8 cellular contexts compared by ENCODE assay signal in the genomic region with DNA sequence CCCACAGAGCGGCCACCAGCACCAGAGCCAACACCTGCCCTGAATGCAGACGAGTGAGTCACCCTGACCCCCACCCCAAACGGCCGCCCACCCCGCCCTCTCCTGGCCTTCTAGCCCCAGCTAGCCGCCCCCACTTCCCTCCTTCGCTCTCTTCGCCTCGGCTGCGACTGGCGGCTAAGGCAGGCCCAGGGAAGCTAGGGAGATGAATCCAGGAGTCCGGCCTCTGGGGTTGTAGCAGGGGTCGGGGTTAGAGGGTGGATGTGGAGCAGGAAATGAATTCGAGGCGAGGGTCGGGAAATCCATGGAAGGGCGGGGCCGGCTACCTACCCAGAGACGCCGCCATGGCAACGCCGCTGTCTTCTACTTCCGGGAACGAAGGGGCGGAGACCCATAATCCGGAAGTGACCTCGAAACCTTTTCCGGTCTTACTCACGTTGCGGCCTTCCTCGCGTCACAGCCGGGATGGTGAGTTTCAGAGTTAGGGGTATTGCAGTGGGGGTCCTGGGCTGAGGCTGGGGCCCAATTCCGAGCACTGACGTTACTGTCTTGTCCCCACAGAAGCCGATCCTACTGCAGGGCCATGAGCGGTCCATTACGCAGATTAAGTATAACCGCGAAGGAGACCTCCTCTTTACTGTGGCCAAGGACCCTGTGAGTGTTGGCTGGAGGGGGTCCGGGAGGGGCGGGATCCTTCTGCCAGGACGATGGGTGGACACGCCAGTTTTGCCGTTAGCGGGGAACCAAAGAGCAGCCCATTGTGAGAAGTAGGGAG.
DNase-seq lines count a peak whose midpoint lies in the region; ATAC-seq, FAIRE-seq and TF ChIP-seq lines count a peak whose summit lies in the region.

A gene (plus strand): TSS at position 428 of the 772 bp plus-strand sequence. CDS start 35 bp downstream, at position 463.
A gene (minus strand): TSS at position 374 of the 772 bp plus-strand sequence. CDS start 31 bp downstream, at position 343.

- FAIRE-seq in islet of Langerhans (lab: Jason Lieb, UNC) = peak; percentile 68

- ATAC-seq in HG03196 (IDR thresholded peaks at IDR 0.05; ENCODE audit: unreplicated experiment) = peak; percentile 83

- CTCF ChIA-PET in AG04449 (lab: Yijun Ruan, JAX) = interaction anchor here (1.0 kb wide), 1 partner anchor 114 kb away, joined by 4 read pairs; a partner anchor contains a TSS

- no peak for DNase-seq in AG04449 (ENCODE audit: low read depth, low spot score)
- peak; percentile 78 to 90 for DNase-seq in NCI-H446 (lab: John Stamatoyannopoulos, UW)
- DNase-seq in activated CD4-positive, CD25-positive, alpha-beta regulatory T cell treated with anti-CD3 and anti-CD28 coated beads, Interleukin-2, amount 50 U/mL, for 72 hours = peak; percentile 86
- DNase-seq in cerebellar cortex (ENCODE audit: low spot score) = peak; percentile 97
- peak; percentile 85 for DNase-seq in stimulated activated CD4-positive, alpha-beta T cell treated with anti-CD3 and anti-CD28 coated beads, Interleukin-12 subunit alpha, Interleukin-12 subunit beta, amount 100 ng/mL, for 4 hours

- in situ Hi-C loops in GM18951 (cut with MboI; ENCODE audit: low sequenced_read_pairs, unreplicated experiment) = no loop called here

- peak; percentile 77 for TF ChIP-seq POLR2A in GM18951 (IDR thresholded peaks at IDR 0.05; ENCODE audit: extremely low read depth, insufficient read depth, insufficient read length)

- POLR2A ChIA-PET in AG04449 (lab: Yijun Ruan, JAX) = interaction anchor here (0.7 kb wide), 1 partner anchor 113 kb away, joined by 3 read pairs; no protein-coding TSS in a partner anchor

- no peak for TF ChIP-seq CTCF in AG04449 (IDR thresholded peaks at IDR 0.05; ENCODE audit: insufficient read depth, low read length, missing control alignments)

- peak within 1 kb of the TSS; percentile 92 for H3K4me3 ChIP-seq in AG04449 (ENCODE audit: low read depth, low read length)
